1 cellular context compared by ENCODE assay signal in the genomic region with DNA sequence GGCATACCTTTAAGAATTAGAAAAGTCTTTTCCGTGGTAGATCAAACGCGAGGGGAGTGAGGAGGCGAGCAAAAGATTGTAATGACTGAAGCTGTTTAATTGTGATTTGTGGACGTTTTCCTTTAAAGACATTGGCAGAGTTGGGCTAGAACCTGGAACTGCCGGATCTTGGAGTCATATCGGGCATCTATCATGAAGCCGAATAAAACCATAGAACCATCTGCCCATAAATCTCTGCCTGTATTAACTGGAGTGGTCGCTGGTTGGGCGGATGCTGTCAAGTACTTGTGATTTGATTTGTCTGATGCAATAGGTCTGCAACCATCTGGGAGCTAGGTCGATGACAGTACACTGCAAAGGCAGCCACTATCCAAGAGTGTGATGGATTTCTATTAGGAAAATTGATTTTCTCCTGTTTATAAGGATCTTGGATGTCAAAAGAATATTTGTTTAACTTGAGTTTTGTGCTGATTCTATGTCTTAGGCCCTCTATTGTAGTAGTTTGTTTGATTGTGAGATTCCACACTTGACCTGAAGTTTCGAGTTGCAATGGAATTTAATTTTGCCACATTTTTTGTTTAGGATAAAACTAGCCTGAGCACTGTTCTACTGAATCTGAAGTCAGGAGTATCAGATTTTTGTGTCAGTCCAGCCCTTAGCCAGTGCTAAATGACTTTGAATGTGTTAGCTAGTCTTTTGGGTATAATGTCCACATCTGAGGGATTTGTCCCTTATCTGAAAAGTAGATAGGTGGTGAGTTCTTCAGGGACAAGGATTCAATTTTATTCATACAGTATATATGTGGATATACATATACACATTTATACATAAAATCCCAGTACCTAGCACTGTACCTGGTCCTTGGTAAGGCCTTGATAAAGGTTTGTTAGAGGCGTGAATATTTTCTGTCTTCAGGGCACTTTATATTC.
TF ChIP-seq lines count a peak whose summit lies in the region.

No MANE protein-coding gene starts in this region.

TF ChIP-seq in K562, 482 proteins besides CTCF, POLR2A, EP300 and RAD21 (continued from another document and continues in another):
- TF ChIP-seq TBL1XR1 (IDR thresholded peaks at IDR 0.05; ENCODE audit: low read length in 2 of 2) (peak in 1 of 2 experiments; percentile 89; a peak in 2 of 4 replicates), KLF1 (tag; IDR thresholded peaks at IDR 0.05) (peak; percentile 86), SPI1 (IDR thresholded peaks at IDR 0.05; ENCODE audit: borderline replicate concordance, low read depth, low read length) (no peak), ZNF77 (CRISPR knock-in tag; IDR thresholded peaks at IDR 0.05) (no peak), EHMT2 (IDR thresholded peaks at IDR 0.05) (no peak), ZNF707 (CRISPR knock-in tag; conservative IDR thresholded peaks at IDR 0.05) (0 out of 2 replicates have a peak, but pooled peaks have one; percentile 12), DMBX1 (CRISPR knock-in tag; IDR thresholded peaks at IDR 0.05; ENCODE audit: borderline replicate concordance) (peak; percentile 87), KLF6 (CRISPR knock-in tag; IDR thresholded peaks at IDR 0.05; ENCODE audit: borderline replicate concordance) (peak; percentile 79; the same call in 1 of the 2 replicates), ZNF695 (CRISPR knock-in tag; IDR thresholded peaks at IDR 0.05) (no peak), ZBTB7A (IDR thresholded peaks at IDR 0.05; ENCODE audit: borderline replicate concordance, control insufficient read depth, low read depth, low read length) (no peak), BRF2 (IDR thresholded peaks at IDR 0.05; ENCODE audit: borderline replicate concordance, insufficient read depth, insufficient read length) (no peak), ZNF134 (CRISPR knock-in tag; conservative IDR thresholded peaks at IDR 0.05) (0 out of 2 replicates have a peak, but pooled peaks have one; percentile 11), NFIC (IDR thresholded peaks at IDR 0.05) (peak; percentile 32; the same call in 1 of the 2 replicates), ZBTB33 (CRISPR knock-in tag; IDR thresholded peaks at IDR 0.05) (no peak), CCNT2 (IDR thresholded peaks at IDR 0.05; ENCODE audit: borderline replicate concordance, extremely low read depth, insufficient read length, low read depth, low read length) (no peak), CREM (IDR thresholded peaks at IDR 0.05; ENCODE audit: low read depth) (peak; percentile 42), TRIM25 (IDR thresholded peaks at IDR 0.05; ENCODE audit: borderline replicate concordance) (no peak), DPF2 (IDR thresholded peaks at IDR 0.05) (peak; percentile 73), ZNF512 (tag; IDR thresholded peaks at IDR 0.05) (no peak), SMAD1 (IDR thresholded peaks at IDR 0.05; ENCODE audit: low read depth, low read length, partially characterized antibody) (peak; percentile 76), ZNF586 (CRISPR knock-in tag; conservative IDR thresholded peaks at IDR 0.05) (peak; percentile 98), ESRRB (CRISPR knock-in tag; IDR thresholded peaks at IDR 0.05; ENCODE audit: borderline replicate concordance) (no peak), ZNF324 (CRISPR knock-in tag; IDR thresholded peaks at IDR 0.05) (no peak), POLR2B (IDR thresholded peaks at IDR 0.05; ENCODE audit: low read depth, partially characterized antibody) (peak; percentile 36), SNIP1 (IDR thresholded peaks at IDR 0.05; ENCODE audit: low read depth) (no peak), ATF7 (IDR thresholded peaks at IDR 0.05) (peak; percentile 94), SRSF1 (IDR thresholded peaks at IDR 0.05; ENCODE audit: low read depth, low read length) (no peak), PTRF (tag; IDR thresholded peaks at IDR 0.05) (0 out of 2 replicates have a peak, but pooled peaks have one; percentile 15), DACH1 (IDR thresholded peaks at IDR 0.05; ENCODE audit: partially characterized antibody) (peak; percentile 89), RCOR1 (IDR thresholded peaks at IDR 0.05; ENCODE audit: borderline replicate concordance in 1 of 2, low read depth in 2 of 2, low read length in 2 of 2) (peak; percentile 99 to 100), CBFB (CRISPR knock-in tag; IDR thresholded peaks at IDR 0.05) (peak; percentile 51; the same call in 1 of the 2 replicates), NBN (IDR thresholded peaks at IDR 0.05; ENCODE audit: low read depth) (peak; percentile 86; the same call in 1 of the 2 replicates), LCOR (CRISPR knock-in tag; IDR thresholded peaks at IDR 0.05) (0 out of 2 replicates have a peak, but pooled peaks have one; percentile 43), IRF2 (CRISPR knock-in tag; IDR thresholded peaks at IDR 0.05) (no peak), FOSL1 (tag; conservative IDR thresholded peaks at IDR 0.05) (peak; percentile 59; the same call in 1 of the 2 replicates), SMARCE1 (IDR thresholded peaks at IDR 0.05) (peak; percentile 72; the same call in 1 of the 2 replicates)
- TF ChIP-seq, protein P1, sequence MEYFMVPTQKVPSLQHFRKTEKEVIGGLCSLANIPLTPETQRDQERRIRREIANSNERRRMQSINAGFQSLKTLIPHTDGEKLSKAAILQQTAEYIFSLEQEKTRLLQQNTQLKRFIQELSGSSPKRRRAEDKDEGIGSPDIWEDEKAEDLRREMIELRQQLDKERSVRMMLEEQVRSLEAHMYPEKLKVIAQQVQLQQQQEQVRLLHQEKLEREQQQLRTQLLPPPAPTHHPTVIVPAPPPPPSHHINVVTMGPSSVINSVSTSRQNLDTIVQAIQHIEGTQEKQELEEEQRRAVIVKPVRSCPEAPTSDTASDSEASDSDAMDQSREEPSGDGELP (CRISPR knock-in tag; IDR thresholded peaks at IDR 0.05; ENCODE audit: borderline replicate concordance) = no peak
- TF ChIP-seq, protein P2, sequence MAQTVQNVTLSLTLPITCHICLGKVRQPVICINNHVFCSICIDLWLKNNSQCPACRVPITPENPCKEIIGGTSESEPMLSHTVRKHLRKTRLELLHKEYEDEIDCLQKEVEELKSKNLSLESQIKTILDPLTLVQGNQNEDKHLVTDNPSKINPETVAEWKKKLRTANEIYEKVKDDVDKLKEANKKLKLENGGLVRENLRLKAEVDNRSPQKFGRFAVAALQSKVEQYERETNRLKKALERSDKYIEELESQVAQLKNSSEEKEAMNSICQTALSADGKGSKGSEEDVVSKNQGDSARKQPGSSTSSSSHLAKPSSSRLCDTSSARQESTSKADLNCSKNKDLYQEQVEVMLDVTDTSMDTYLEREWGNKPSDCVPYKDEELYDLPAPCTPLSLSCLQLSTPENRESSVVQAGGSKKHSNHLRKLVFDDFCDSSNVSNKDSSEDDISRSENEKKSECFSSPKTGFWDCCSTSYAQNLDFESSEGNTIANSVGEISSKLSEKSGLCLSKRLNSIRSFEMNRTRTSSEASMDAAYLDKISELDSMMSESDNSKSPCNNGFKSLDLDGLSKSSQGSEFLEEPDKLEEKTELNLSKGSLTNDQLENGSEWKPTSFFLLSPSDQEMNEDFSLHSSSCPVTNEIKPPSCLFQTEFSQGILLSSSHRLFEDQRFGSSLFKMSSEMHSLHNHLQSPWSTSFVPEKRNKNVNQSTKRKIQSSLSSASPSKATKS (CRISPR knock-in tag; IDR thresholded peaks at IDR 0.05) = no peak
- TF ChIP-seq, protein P3, sequence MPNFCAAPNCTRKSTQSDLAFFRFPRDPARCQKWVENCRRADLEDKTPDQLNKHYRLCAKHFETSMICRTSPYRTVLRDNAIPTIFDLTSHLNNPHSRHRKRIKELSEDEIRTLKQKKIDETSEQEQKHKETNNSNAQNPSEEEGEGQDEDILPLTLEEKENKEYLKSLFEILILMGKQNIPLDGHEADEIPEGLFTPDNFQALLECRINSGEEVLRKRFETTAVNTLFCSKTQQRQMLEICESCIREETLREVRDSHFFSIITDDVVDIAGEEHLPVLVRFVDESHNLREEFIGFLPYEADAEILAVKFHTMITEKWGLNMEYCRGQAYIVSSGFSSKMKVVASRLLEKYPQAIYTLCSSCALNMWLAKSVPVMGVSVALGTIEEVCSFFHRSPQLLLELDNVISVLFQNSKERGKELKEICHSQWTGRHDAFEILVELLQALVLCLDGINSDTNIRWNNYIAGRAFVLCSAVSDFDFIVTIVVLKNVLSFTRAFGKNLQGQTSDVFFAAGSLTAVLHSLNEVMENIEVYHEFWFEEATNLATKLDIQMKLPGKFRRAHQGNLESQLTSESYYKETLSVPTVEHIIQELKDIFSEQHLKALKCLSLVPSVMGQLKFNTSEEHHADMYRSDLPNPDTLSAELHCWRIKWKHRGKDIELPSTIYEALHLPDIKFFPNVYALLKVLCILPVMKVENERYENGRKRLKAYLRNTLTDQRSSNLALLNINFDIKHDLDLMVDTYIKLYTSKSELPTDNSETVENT (CRISPR knock-in tag; IDR thresholded peaks at IDR 0.05) = no peak
- TF ChIP-seq, protein P4, sequence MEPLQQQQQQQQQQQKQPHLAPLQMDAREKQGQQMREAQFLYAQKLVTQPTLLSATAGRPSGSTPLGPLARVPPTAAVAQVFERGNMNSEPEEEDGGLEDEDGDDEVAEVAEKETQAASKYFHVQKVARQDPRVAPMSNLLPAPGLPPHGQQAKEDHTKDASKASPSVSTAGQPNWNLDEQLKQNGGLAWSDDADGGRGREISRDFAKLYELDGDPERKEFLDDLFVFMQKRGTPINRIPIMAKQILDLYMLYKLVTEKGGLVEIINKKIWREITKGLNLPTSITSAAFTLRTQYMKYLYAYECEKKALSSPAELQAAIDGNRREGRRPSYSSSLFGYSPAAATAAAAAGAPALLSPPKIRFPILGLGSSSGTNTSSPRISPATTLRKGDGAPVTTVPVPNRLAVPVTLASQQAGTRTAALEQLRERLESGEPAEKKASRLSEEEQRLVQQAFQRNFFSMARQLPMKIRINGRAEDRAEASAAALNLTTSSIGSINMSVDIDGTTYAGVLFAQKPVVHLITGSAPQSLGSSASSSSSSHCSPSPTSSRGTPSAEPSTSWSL (CRISPR knock-in tag; IDR thresholded peaks at IDR 0.05; ENCODE audit: borderline replicate concordance) = peak; percentile 73; the same call in 1 of the 2 replicates
